22 cellular contexts compared by ENCODE assay signal in the genomic region with DNA sequence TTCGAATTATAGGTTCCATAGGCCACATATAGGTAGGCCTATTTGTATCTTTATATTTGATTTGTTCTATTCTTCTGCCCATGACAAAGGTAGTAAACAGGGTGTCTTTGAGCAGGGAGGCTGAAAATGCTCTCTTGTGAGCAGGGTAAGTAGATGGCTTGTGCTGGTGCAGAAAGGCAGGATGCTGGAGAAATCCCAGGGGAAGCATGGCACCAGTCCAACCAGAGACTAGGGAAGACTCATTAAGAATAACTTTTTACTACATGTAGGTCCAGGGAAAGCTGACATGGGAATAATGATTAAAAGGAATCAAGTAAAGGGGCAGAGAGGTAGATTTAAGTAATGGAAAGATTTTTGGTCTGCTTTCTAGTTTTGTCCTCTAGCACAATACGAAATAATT.
"Had no signal": no experiment of that assay in that cellular context is flagged by ENCODE, and none has a peak within 500 bp of the region (broad histone marks: within the 10 kb centered on the region; RNA-seq: fewer than 3 reads in every experiment).

No MANE protein-coding gene starts in this region.

- ATAC-seq: activated CD4-positive, alpha-beta T cell treated with anti-CD3 and anti-CD28 coated beads for 36 hours; activated CD8-positive, alpha-beta memory T cell treated with anti-CD3 and anti-CD28 coated beads, Interleukin-2, amount 10 ng/mL, durations not matched to agents 7 days and 5 days; activated CD8-positive, alpha-beta T cell treated with anti-CD3 and anti-CD28 coated beads, Interleukin-2, amount 10 ng/mL, durations not matched to agents 7 days and 5 days; activated naive CD4-positive, alpha-beta T cell treated with anti-CD3 and anti-CD28 coated beads, Interleukin-2, amount 50 U/mL, for 72 hours; activated T-cell treated with anti-CD3 and anti-CD28 coated beads, Interleukin-2, amount 50 U/mL, for 72 hours; esophagus mucosa had no signal

- DNase-seq: activated CD4-positive, alpha-beta memory T cell treated with anti-CD3 and anti-CD28 coated beads for 36 hours; activated CD4-positive, alpha-beta T cell treated with anti-CD3 and anti-CD28 coated beads for 36 hours; activated CD4-positive, alpha-beta T cell treated with anti-CD3 and anti-CD28 coated beads, Interleukin-2, amount 10 ng/mL, durations not matched to agents 24 days and 14 days; activated CD4-positive, CD25-positive, alpha-beta regulatory T cell; activated CD4-positive, CD25-positive, alpha-beta regulatory T cell treated with anti-CD3 and anti-CD28 coated beads, Interleukin-2, amount 50 U/mL, for 72 hours; activated CD8-positive, alpha-beta memory T cell treated with anti-CD3 and anti-CD28 coated beads, Interleukin-2, amount 10 ng/mL, durations not matched to agents 7 days and 5 days; activated CD8-positive, alpha-beta memory T cell treated with anti-CD3 and anti-CD28 coated beads, Interleukin-2, amount 50 U/mL, for 4 hours; activated CD8-positive, alpha-beta T cell treated with anti-CD3 and anti-CD28 coated beads, Interleukin-2, amount 10 ng/mL, durations not matched to agents 7 days and 5 days; activated gamma-delta T cell; activated naive CD4-positive, alpha-beta T cell; activated naive CD4-positive, alpha-beta T cell treated with anti-CD3 and anti-CD28 coated beads, Interleukin-2, amount 10 ng/mL, durations not matched to agents 7 days and 5 days; activated naive CD8-positive, alpha-beta T cell treated with anti-CD3 and anti-CD28 coated beads, Interleukin-2, amount 10 ng/mL, durations not matched to agents 7 days and 5 days; activated T-cell treated with anti-CD3 and anti-CD28 coated beads for 4 hours; activated T-cell treated with anti-CD3 and anti-CD28 coated beads, Interleukin-2, amount 50 U/mL, for 24 hours; activated T-cell treated with anti-CD3 and anti-CD28 coated beads, Interleukin-2, amount 50 U/mL, for 72 hours; dorsolateral prefrontal cortex; effector memory CD4-positive, alpha-beta T cell; endodermal cell; foreskin fibroblast; T-helper 2 cell had no signal
